Comparison of ENCODE assay signal across 16 cellular contexts in genomic region chr12:111287125-111287900, GRCh38.
"Had no signal": no experiment of that assay in that cellular context is flagged by ENCODE, and none has a peak within 500 bp of the region (broad histone marks: within the 10 kb centered on the region; RNA-seq: fewer than 3 reads in every experiment).

No MANE protein-coding gene starts in this region.

- H3K27me3 ChIP-seq: neural progenitor cell, pancreas had no signal

- H3K27ac Mint-ChIP-seq: activated naive CD8-positive, alpha-beta T cell; stimulated activated memory B cell treated with anti-CD40 and anti-IgM and Interleukin-4, amounts not matched to agents 10 μg/mL and 1 μg/mL and 100 μg/mL, for 72 hours had no signal

- DNase-seq: activated CD4-positive, alpha-beta T cell treated with anti-CD3 and anti-CD28 coated beads for 1 hour; activated CD4-positive, alpha-beta T cell treated with anti-CD3 and anti-CD28 coated beads, Interleukin-2, amount 50 U/mL, for 48 hours; activated gamma-delta T cell; activated T-cell treated with anti-CD3 and anti-CD28 coated beads, Interleukin-2, amount 50 U/mL, for 4 hours; amniotic stem cell; central memory CD4-positive, alpha-beta T cell; esophagus squamous epithelium; hypothalamus; left ventricle myocardium inferior; naive B cell; pancreas; stimulated activated CD4-positive, alpha-beta T cell treated with anti-CD3 and anti-CD28 coated beads, Interleukin-12 subunit alpha, Interleukin-12 subunit beta, amount 100 ng/mL, for 4 hours had no signal

- H3K36me3 ChIP-seq: esophagus squamous epithelium, left ventricle myocardium inferior, neural progenitor cell, pancreas had no signal

- H3K36me3 Mint-ChIP-seq: activated naive CD8-positive, alpha-beta T cell; naive B cell; stimulated activated memory B cell treated with anti-CD40 and anti-IgM and Interleukin-4, amounts not matched to agents 10 μg/mL and 1 μg/mL and 100 μg/mL, for 72 hours had no signal

- H3K27ac ChIP-seq: coronary artery, esophagus squamous epithelium, left ventricle myocardium inferior, neural progenitor cell, pancreas had no signal

- H3K4me1 ChIP-seq: esophagus squamous epithelium, left ventricle myocardium inferior, pancreas had no signal

- H3K4me3 ChIP-seq: coronary artery, esophagus squamous epithelium, left ventricle myocardium inferior, neural progenitor cell, pancreas had no signal

- H3K9me3 ChIP-seq: esophagus squamous epithelium, pancreas had no signal

- H3K9me3 Mint-ChIP-seq: activated T-cell treated with anti-CD3 and anti-CD28 coated beads, Interleukin-2, amount 50 U/mL, for 4 hours; neural progenitor cell had no signal

- H3K27me3 Mint-ChIP-seq: activated naive CD8-positive, alpha-beta T cell; stimulated activated memory B cell treated with anti-CD40 and anti-IgM and Interleukin-4, amounts not matched to agents 10 μg/mL and 1 μg/mL and 100 μg/mL, for 72 hours had no signal

- H3K9ac ChIP-seq: neural progenitor cell had no signal

- H3K4me3 Mint-ChIP-seq: activated naive CD8-positive, alpha-beta T cell; activated T-cell treated with anti-CD3 and anti-CD28 coated beads, Interleukin-2, amount 50 U/mL, for 4 hours; naive B cell; neural progenitor cell; stimulated activated memory B cell treated with anti-CD40 and anti-IgM and Interleukin-4, amounts not matched to agents 10 μg/mL and 1 μg/mL and 100 μg/mL, for 72 hours had no signal

- H3K4me1 Mint-ChIP-seq: naive B cell; stimulated activated memory B cell treated with anti-CD40 and anti-IgM and Interleukin-4, amounts not matched to agents 10 μg/mL and 1 μg/mL and 100 μg/mL, for 72 hours had no signal
